19 cellular contexts compared by ENCODE assay signal in genomic region chr12:118456741-118457140, GRCh38.
DNase-seq lines count a peak whose midpoint lies in the region; FAIRE-seq and TF ChIP-seq lines count a peak whose summit lies in the region.
"Had no signal": no experiment of that assay in that cellular context is flagged by ENCODE, and none has a peak within 500 bp of the region (broad histone marks: within the 10 kb centered on the region; RNA-seq: fewer than 3 reads in every experiment).

No MANE protein-coding gene starts in this region.

- TF ChIP-seq CTCF in bronchial epithelial cell (IDR thresholded peaks at IDR 0.05; ENCODE audit: insufficient read depth, low read length, severe bottlenecking) = no peak
- TF ChIP-seq CTCF in osteocyte (IDR thresholded peaks at IDR 0.05) = no peak
- TF ChIP-seq CTCF in MM.1S (IDR thresholded peaks at IDR 0.05; ENCODE audit: low read length) = no peak

- no peak overlapping the region for H3K4me3 Mint-ChIP-seq in osteocyte (ENCODE audit: unreplicated experiment)
- H3K4me3 Mint-ChIP-seq: CD14-positive monocyte; CD4-positive, alpha-beta memory T cell; GM23338 had no signal

- no peaks in the 10 kb centered on the region for H3F3A ChIP-seq in MM.1S (ENCODE audit: insufficient read depth, low read length)

- H3K36me3 Mint-ChIP-seq in osteocyte (ENCODE audit: unreplicated experiment) = no peaks in the 10 kb centered on the region
- H3K36me3 Mint-ChIP-seq: CD14-positive monocyte; CD4-positive, alpha-beta memory T cell had no signal

- H3K36me3 ChIP-seq in ACC112 (ENCODE audit: insufficient read depth, low read length) (no peaks in the 10 kb centered on the region), bronchial epithelial cell (ENCODE audit: control insufficient read depth, insufficient read depth, low read length) (no peaks in the 10 kb centered on the region), MM.1S (replicated peaks; ENCODE audit: insufficient read depth, low read length) (no peaks in the 10 kb centered on the region)
- H3K36me3 ChIP-seq: BLaER1 had no signal

- H2AFZ ChIP-seq in ACC112 (ENCODE audit: low read length, unreplicated experiment) (no peak overlapping the region), MM.1S (ENCODE audit: low read length) (no peak overlapping the region)
- H2AFZ ChIP-seq: GM23338 had no signal

- peaks cover 13% of the 10 kb centered on the region for H3K9me3 Mint-ChIP-seq in osteocyte (ENCODE audit: unreplicated experiment)

- peak; percentile 70 for DNase-seq in HCEC 1CT
- peak; percentile 12 for DNase-seq in bronchial epithelial cell (ENCODE audit: low read depth)
- DNase-seq in osteocyte (ENCODE audit: extremely low spot score, unreplicated experiment) = no peak
- DNase-seq in MM.1S = no peak
- no peak for DNase-seq in stimulated activated CD4-positive, alpha-beta T cell treated with anti-CD3 and anti-CD28 coated beads, Interleukin-4, amount 100 ng/mL, for 4 hours
- no peak for DNase-seq in NCI-H524 (lab: John Stamatoyannopoulos, UW)
- DNase-seq: CD4-positive, alpha-beta memory T cell; DMS153; DMS79; KG1 had no signal

- H3K27me3 Mint-ChIP-seq in osteocyte (ENCODE audit: unreplicated experiment) = no peaks in the 10 kb centered on the region

- H3K9me2 ChIP-seq in MM.1S (replicated peaks; ENCODE audit: insufficient read depth, low read length) = no peaks in the 10 kb centered on the region

- no peak overlapping the region for H3K4me2 ChIP-seq in MM.1S (ENCODE audit: low read depth, low read length)
- H3K4me2 ChIP-seq: A549, BLaER1, GM23338 had no signal

- H4K20me1 ChIP-seq in MM.1S (ENCODE audit: insufficient read depth, low read length) = no peaks in the 10 kb centered on the region
- H4K20me1 ChIP-seq: BLaER1 had no signal

- H3K4me3 ChIP-seq in ACC112 (ENCODE audit: low read depth, low read length) (no peak overlapping the region), bronchial epithelial cell (ENCODE audit: low read depth, low read length) (no peak overlapping the region), MM.1S (ENCODE audit: low read length) (no peak overlapping the region)
- H3K4me3 ChIP-seq: A549, BLaER1, GM23338 had no signal

- no peaks in the 10 kb centered on the region for H3K9me3 ChIP-seq in MM.1S (replicated peaks; ENCODE audit: insufficient read depth, low read length)
- H3K9me3 ChIP-seq: A549 had no signal

- H3K27ac Mint-ChIP-seq in osteocyte (ENCODE audit: unreplicated experiment) = peak overlapping the region; percentile 18
- H3K27ac Mint-ChIP-seq: CD14-positive monocyte; CD4-positive, alpha-beta memory T cell; GM23338 had no signal

- H3K4me1 ChIP-seq in ACC112 (ENCODE audit: control insufficient read depth, insufficient read depth, low read length, unreplicated experiment) = peaks cover 6% of the 10 kb centered on the region
- no peaks in the 10 kb centered on the region for H3K4me1 ChIP-seq in MM.1S (ENCODE audit: low read length)
- H3K4me1 ChIP-seq: A549, BLaER1 had no signal

- peaks cover 7% of the 10 kb centered on the region for H3K4me1 Mint-ChIP-seq in osteocyte (ENCODE audit: unreplicated experiment)
- H3K4me1 Mint-ChIP-seq: CD14-positive monocyte, GM23338 had no signal

- FAIRE-seq in bronchial epithelial cell (lab: Jason Lieb, UNC) = no peak
- FAIRE-seq: A549, G401.6, GM12891, H54 had no signal

- H3K27ac ChIP-seq in ACC112 (ENCODE audit: low read depth, low read length) (peak overlapping the region; percentile 51), MM.1S (ENCODE audit: low read length) (no peak overlapping the region)
- H3K27ac ChIP-seq: 22Rv1, A549, BLaER1 had no signal

- H3K9ac ChIP-seq in MM.1S (ENCODE audit: low read length) = no peak overlapping the region
- H3K9ac ChIP-seq: BLaER1 had no signal

- H3K27me3 ChIP-seq in ACC112 (ENCODE audit: insufficient read depth, low read length) (0 out of 2 replicates have a peak, but pooled peaks cover 2% of the 10 kb centered on the region), bronchial epithelial cell (ENCODE audit: control insufficient read depth, insufficient read depth, low read length) (no peaks in the 10 kb centered on the region), MM.1S (replicated peaks; ENCODE audit: insufficient read depth, low read length) (no peaks in the 10 kb centered on the region)
- H3K27me3 ChIP-seq: BLaER1 had no signal

- H3K79me2 ChIP-seq in ACC112 (ENCODE audit: control insufficient read depth, insufficient read depth, low read length, unreplicated experiment) (no peaks in the 10 kb centered on the region), MM.1S (ENCODE audit: low read length) (no peaks in the 10 kb centered on the region)

Comparison
In these comparisons a context has a peak if more than half of its experiments do, and no peak if none do; other contexts are left out.
1. DNase-seq: peak in HCEC 1CT (single experiment) and bronchial epithelial cell (single experiment); none in osteocyte (single experiment), MM.1S (single experiment), stimulated activated CD4-positive, alpha-beta T cell treated with anti-CD3 and anti-CD28 coated beads, Interleukin-4, amount 100 ng/mL, for 4 hours (0 of 2) and NCI-H524 (0 of 2).